Comparison of ENCODE assay signal across 1 cellular context in the genomic region with DNA sequence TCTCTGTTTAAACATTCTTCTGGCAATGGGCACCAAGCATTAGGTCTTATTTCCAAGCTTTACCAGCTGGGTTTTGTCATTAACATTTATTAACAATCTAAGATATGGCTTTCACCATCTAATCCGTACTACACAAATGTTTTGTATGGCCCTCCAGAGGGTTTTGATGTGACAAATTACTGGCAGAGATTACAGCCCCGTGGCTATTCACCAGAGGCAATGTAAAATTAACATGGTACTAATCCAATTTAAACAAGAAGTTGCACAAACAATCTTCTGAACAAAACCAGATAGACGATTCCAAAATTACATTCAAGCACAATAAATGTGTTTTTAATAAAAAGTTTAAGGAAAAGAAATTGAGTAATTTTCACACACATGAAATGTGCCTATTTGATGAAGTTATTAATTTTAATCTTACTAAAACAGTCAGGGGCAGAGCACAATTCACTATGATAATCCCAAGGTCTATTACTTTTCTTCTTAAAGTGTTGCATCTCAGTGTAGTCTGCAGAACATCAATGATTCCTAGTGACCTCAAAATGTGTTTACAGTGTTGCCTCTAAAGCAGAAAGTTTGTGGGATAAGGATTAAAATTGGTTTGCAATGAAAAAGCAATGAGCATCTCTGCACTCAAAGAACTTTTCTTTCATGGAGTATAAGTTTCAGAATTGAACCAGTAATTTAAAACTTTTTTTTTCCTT.
TF ChIP-seq lines count a peak whose summit lies in the region.

No MANE protein-coding gene starts in this region.

TF ChIP-seq in HepG2, 621 proteins besides CTCF, POLR2A, EP300 and RAD21 (continued from another document):
- TF ChIP-seq GMEB1 (CRISPR knock-in tag; IDR thresholded peaks at IDR 0.05; ENCODE audit: borderline replicate concordance) (no peak), ZSCAN30 (CRISPR knock-in tag; IDR thresholded peaks at IDR 0.05) (no peak), MATR3 (CRISPR knock-in tag; IDR thresholded peaks at IDR 0.05) (no peak)
